27 cellular contexts compared by ENCODE assay signal in the genomic region with DNA sequence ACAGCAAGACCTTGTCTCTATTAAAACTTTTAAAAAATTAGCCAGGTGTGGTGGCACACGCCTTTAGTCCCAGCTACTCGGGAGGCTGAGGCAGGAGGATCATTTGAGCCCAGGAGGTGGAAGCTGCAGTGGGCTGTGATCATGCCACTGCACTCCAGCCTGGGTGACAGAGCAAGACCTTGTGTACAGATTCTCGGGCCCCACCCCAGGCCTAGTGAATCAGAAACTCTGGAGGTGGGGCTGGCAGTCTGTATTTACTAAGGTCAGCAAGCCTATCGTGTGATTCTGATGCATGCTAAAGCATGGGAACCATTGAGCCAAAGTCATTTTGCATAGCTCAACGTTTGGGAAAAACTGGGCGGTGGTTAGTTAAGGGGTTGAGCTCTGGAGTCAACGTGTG. TPM values are rescaled to one million over a fixed set of nuclear protein-coding genes. Genes with fewer than 3 reads are reported as not detected.
"Had no signal": no experiment of that assay in that cellular context is flagged by ENCODE, and none has a peak within 500 bp of the region (broad histone marks: within the 10 kb centered on the region; RNA-seq: fewer than 3 reads in every experiment).

No MANE protein-coding gene starts in this region.

- H3K4me1 Mint-ChIP-seq: activated B cell treated with CpG ODN at 0.5 μM for 24 hours; activated CD8-positive, alpha-beta memory T cell treated with anti-CD3 and anti-CD28 coated beads, Interleukin-2, amount 10 ng/mL, durations not matched to agents 7 days and 5 days; activated naive CD8-positive, alpha-beta T cell treated with anti-CD3 and anti-CD28 coated beads, Interleukin-2, amount 10 ng/mL, durations not matched to agents 7 days and 5 days; immature natural killer cell; memory B cell; naive thymus-derived CD4-positive, alpha-beta T cell; neural progenitor cell; stimulated activated memory B cell treated with anti-CD40 and anti-IgM and Interleukin-4, amounts not matched to agents 10 μg/mL and 1 μg/mL and 100 μg/mL, for 72 hours had no signal

- H3K9me3 ChIP-seq: heart right ventricle, ovary, right lobe of liver, thoracic aorta, upper lobe of right lung had no signal

- H3K4me3 ChIP-seq: heart right ventricle, neural progenitor cell, ovary, right lobe of liver, thoracic aorta, upper lobe of right lung had no signal

- H3K36me3 ChIP-seq: neural progenitor cell, ovary, right lobe of liver, thoracic aorta, upper lobe of right lung had no signal

- DNase-seq: activated B cell treated with CpG ODN at 0.5 μM for 24 hours; activated CD4-positive, alpha-beta memory T cell treated with anti-CD3 and anti-CD28 coated beads for 36 hours; activated CD4-positive, alpha-beta T cell treated with anti-CD3 and anti-CD28 coated beads for 4 hours; activated CD8-positive, alpha-beta memory T cell treated with anti-CD3 and anti-CD28 coated beads, Interleukin-2, amount 10 ng/mL, durations not matched to agents 7 days and 5 days; activated naive CD4-positive, alpha-beta T cell treated with Interleukin-2 at 50 U/mL for 16 hours; activated naive CD8-positive, alpha-beta T cell treated with anti-CD3 and anti-CD28 coated beads, Interleukin-2, amount 10 ng/mL, durations not matched to agents 7 days and 5 days; anterior cingulate cortex; central memory CD4-positive, alpha-beta T cell; heart right ventricle; immature natural killer cell; naive thymus-derived CD4-positive, alpha-beta T cell; ovary; right lobe of liver; stimulated activated CD4-positive, alpha-beta T cell treated with anti-CD3 and anti-CD28 coated beads, Interleukin-4, amount 100 ng/mL, for 4 hours; upper lobe of right lung had no signal

- H3K27me3 Mint-ChIP-seq: activated B cell treated with CpG ODN at 0.5 μM for 24 hours; activated CD4-positive, alpha-beta memory T cell treated with anti-CD3 and anti-CD28 coated beads for 36 hours; activated CD8-positive, alpha-beta memory T cell treated with anti-CD3 and anti-CD28 coated beads, Interleukin-2, amount 10 ng/mL, durations not matched to agents 7 days and 5 days; activated naive CD8-positive, alpha-beta T cell treated with anti-CD3 and anti-CD28 coated beads, Interleukin-2, amount 10 ng/mL, durations not matched to agents 7 days and 5 days; brain; memory B cell; naive thymus-derived CD4-positive, alpha-beta T cell; stimulated activated memory B cell treated with anti-CD40 and anti-IgM and Interleukin-4, amounts not matched to agents 10 μg/mL and 1 μg/mL and 100 μg/mL, for 72 hours had no signal

- H3K4me3 Mint-ChIP-seq: activated B cell treated with CpG ODN at 0.5 μM for 24 hours; activated CD4-positive, alpha-beta memory T cell treated with anti-CD3 and anti-CD28 coated beads for 36 hours; activated CD8-positive, alpha-beta memory T cell treated with anti-CD3 and anti-CD28 coated beads, Interleukin-2, amount 10 ng/mL, durations not matched to agents 7 days and 5 days; activated naive CD8-positive, alpha-beta T cell treated with anti-CD3 and anti-CD28 coated beads, Interleukin-2, amount 10 ng/mL, durations not matched to agents 7 days and 5 days; brain; immature natural killer cell; memory B cell; naive thymus-derived CD4-positive, alpha-beta T cell; neural progenitor cell; stimulated activated memory B cell treated with anti-CD40 and anti-IgM and Interleukin-4, amounts not matched to agents 10 μg/mL and 1 μg/mL and 100 μg/mL, for 72 hours had no signal

- H3K27me3 ChIP-seq: neural progenitor cell, ovary, upper lobe of right lung had no signal

- H2AFZ ChIP-seq: neural progenitor cell had no signal

- H3K27ac ChIP-seq: heart right ventricle, neural progenitor cell, ovary, right lobe of liver, thoracic aorta, upper lobe of right lung had no signal

- H3K36me3 Mint-ChIP-seq: activated CD4-positive, alpha-beta memory T cell treated with anti-CD3 and anti-CD28 coated beads for 36 hours; activated CD8-positive, alpha-beta memory T cell treated with anti-CD3 and anti-CD28 coated beads, Interleukin-2, amount 10 ng/mL, durations not matched to agents 7 days and 5 days; immature natural killer cell; stimulated activated memory B cell treated with anti-CD40 and anti-IgM and Interleukin-4, amounts not matched to agents 10 μg/mL and 1 μg/mL and 100 μg/mL, for 72 hours had no signal

- FAIRE-seq: endometrium had no signal

- ATAC-seq: activated CD8-positive, alpha-beta memory T cell treated with anti-CD3 and anti-CD28 coated beads, Interleukin-2, amount 10 ng/mL, durations not matched to agents 7 days and 5 days; esophagus mucosa; heart right ventricle; naive thymus-derived CD4-positive, alpha-beta T cell; right lobe of liver; stimulated activated memory B cell treated with anti-CD40 and anti-IgM and Interleukin-4, amounts not matched to agents 10 μg/mL and 1 μg/mL and 100 μg/mL, for 72 hours; upper lobe of right lung had no signal

- H3K4me1 ChIP-seq: heart right ventricle, neural progenitor cell, right lobe of liver, upper lobe of right lung had no signal

- H3K9me3 Mint-ChIP-seq: activated B cell treated with CpG ODN at 0.5 μM for 24 hours; activated CD4-positive, alpha-beta memory T cell treated with anti-CD3 and anti-CD28 coated beads for 36 hours; activated naive CD8-positive, alpha-beta T cell treated with anti-CD3 and anti-CD28 coated beads, Interleukin-2, amount 10 ng/mL, durations not matched to agents 7 days and 5 days; activated T-helper 2 cell treated with anti-CD3 and anti-CD28 coated beads, Interferon-gamma antibody, Interleukin-2, Interleukin-4, amounts not matched to agents 10 μg/mL and 5 μg/mL and 100 μg/mL, durations not matched to agents 14 hours and 24 hours and 36 hours; brain; immature natural killer cell; memory B cell; neural progenitor cell; stimulated activated memory B cell treated with anti-CD40 and anti-IgM and Interleukin-4, amounts not matched to agents 10 μg/mL and 1 μg/mL and 100 μg/mL, for 72 hours had no signal

- H3K4me2 ChIP-seq: neural progenitor cell had no signal

RNA-seq across cellular contexts. Expression of gene S100G, which starts 3.5 kb away (rescaled TPM):
- total RNA-seq: activated B cell treated with CpG ODN at 0.5 μM for 24 hours; activated CD4-positive, alpha-beta memory T cell treated with anti-CD3 and anti-CD28 coated beads for 36 hours; activated CD8-positive, alpha-beta memory T cell treated with anti-CD3 and anti-CD28 coated beads, Interleukin-2, amount 10 ng/mL, durations not matched to agents 7 days and 5 days; activated naive CD8-positive, alpha-beta T cell treated with anti-CD3 and anti-CD28 coated beads, Interleukin-2, amount 10 ng/mL, durations not matched to agents 7 days and 5 days; activated T-helper 2 cell treated with anti-CD3 and anti-CD28 coated beads, Interferon-gamma antibody, Interleukin-2, Interleukin-4, amounts not matched to agents 10 μg/mL and 5 μg/mL and 100 μg/mL, durations not matched to agents 14 hours and 24 hours and 36 hours; esophagus mucosa; heart right ventricle; liver; mucosa of gallbladder; naive thymus-derived CD4-positive, alpha-beta T cell; ovary; pulmonary artery endothelial cell; right lobe of liver; T-helper 1 cell treated with Interleukin-12 subunit alpha and Interleukin-12 subunit beta and Interleukin-4 antibody, amounts not matched to agents 30 ng/mL and 1 ng/mL, for 36 hours; thoracic aorta; upper lobe of right lung had no signal
- polyA plus RNA-seq: heart right ventricle; immature natural killer cell; liver; naive thymus-derived CD4-positive, alpha-beta T cell; ovary had no signal
